25 cellular contexts compared by ENCODE assay signal in genomic region chr5:73131711-73132428, GRCh38. TPM values are rescaled to one million over a fixed set of nuclear protein-coding genes. Genes with fewer than 3 reads are reported as not detected.
DNase-seq lines count a peak whose midpoint lies in the region; ATAC-seq, FAIRE-seq and TF ChIP-seq lines count a peak whose summit lies in the region.
"Had no signal": no experiment of that assay in that cellular context is flagged by ENCODE, and none has a peak within 500 bp of the region (broad histone marks: within the 10 kb centered on the region; RNA-seq: fewer than 3 reads in every experiment).

No MANE protein-coding gene starts in this region.

- H3K4me1 ChIP-seq in colonic mucosa (no peaks in the 10 kb centered on the region), mucosa of descending colon (ENCODE audit: low read depth) (peaks cover 29% of the 10 kb centered on the region), HepG2 (ENCODE audit: insufficient read depth, low read length) (no peaks in the 10 kb centered on the region)
- H3K4me1 ChIP-seq: A549 had no signal

- WGBS in HepG2 (ENCODE audit: low lambda C conversion rate) = 3% methylated on average over 3 of the region's 3 CpGs

- TF ChIP-seq CTCF in colonic mucosa (IDR thresholded peaks at IDR 0.05) (no peak), mucosa of descending colon (IDR thresholded peaks at IDR 0.05) (no peak), progenitor cell of endocrine pancreas (IDR thresholded peaks at IDR 0.05; ENCODE audit: unreplicated experiment) (no peak), HepG2 (CRISPR knock-in tag; IDR thresholded peaks at IDR 0.05) (no peak)

- CTCF ChIA-PET in HepG2 (lab: Yijun Ruan, JAX; ENCODE audit: low intra/inter-chr PET ratio, low total read pairs) = no interaction called here

- intact Hi-C loops in colonic mucosa (cut with DNase I) = no loop called here
- intact Hi-C loops in mucosa of descending colon (cut with DNase I, micrococcal nuclease) = no loop called here
- intact Hi-C loops in HepG2 (cut with micrococcal nuclease; ENCODE audit: unreplicated experiment) = no loop called here

- H2AFZ ChIP-seq in HepG2 (ENCODE audit: low read length) = no peak overlapping the region

- no peaks in the 10 kb centered on the region for H3K79me2 ChIP-seq in HepG2 (ENCODE audit: insufficient read depth, low read length)

- H3K27me3 ChIP-seq in colonic mucosa = no peaks in the 10 kb centered on the region
- peaks cover 0 to 30% of the 10 kb centered on the region in 2 experiments; a peak in 4 of 5 replicates for H3K27me3 ChIP-seq in HepG2 (ENCODE audit: control insufficient read depth in 1 of 2, insufficient read depth in 2 of 2, low read length in 2 of 2)

- H3K9me3 Mint-ChIP-seq in progenitor cell of endocrine pancreas (ENCODE audit: low read depth) = no peaks in the 10 kb centered on the region
- H3K9me3 Mint-ChIP-seq: CD4-positive, alpha-beta memory T cell had no signal

- ATAC-seq in mucosa of descending colon (peak; percentile 62), HepG2 (no peak; the same call in 2 of the 3 replicates), GM21447 (IDR thresholded peaks at IDR 0.05; ENCODE audit: unreplicated experiment) (no peak)
- ATAC-seq: A549, K562, PC-3 had no signal

- no peak overlapping the region for H3K4me2 ChIP-seq in HepG2 (ENCODE audit: low read depth, low read length)
- H3K4me2 ChIP-seq: A549 had no signal

- H3K36me3 ChIP-seq in colonic mucosa (no peaks in the 10 kb centered on the region), mucosa of descending colon (ENCODE audit: low read depth) (no peaks in the 10 kb centered on the region), HepG2 (replicated peaks in 1 of 2; ENCODE audit: control insufficient read depth in 1 of 2, insufficient read depth in 2 of 2, low read length in 2 of 2) (no peaks in the 10 kb centered on the region)

- FAIRE-seq in GM19239 (lab: Jason Lieb, UNC) = peak; percentile 31
- no peak for FAIRE-seq in HepG2 (lab: Jason Lieb, UNC)
- FAIRE-seq: A549, GM12891, H54, K562 had no signal

- no peaks in the 10 kb centered on the region for H4K20me1 ChIP-seq in HepG2 (ENCODE audit: insufficient read depth, low read length)

- no peak overlapping the region for H3K4me3 Mint-ChIP-seq in progenitor cell of endocrine pancreas (ENCODE audit: low read depth)
- H3K4me3 Mint-ChIP-seq: CD4-positive, alpha-beta memory T cell had no signal

- H3K27ac ChIP-seq in colonic mucosa (no peak overlapping the region), HepG2 (ENCODE audit: extremely low read length, insufficient read depth, low read length) (no peak overlapping the region)
- H3K27ac ChIP-seq: A549 had no signal

- H3K4me3 ChIP-seq in colonic mucosa (no peak overlapping the region), mucosa of descending colon (no peak overlapping the region), HepG2 (replicated peaks in 1 of 3; ENCODE audit: insufficient read depth in 1 of 3, low read depth in 2 of 3, low read length in 3 of 3) (no peak overlapping the region)
- H3K4me3 ChIP-seq: A549, K562 had no signal

- TF ChIP-seq EP300 in HepG2 (IDR thresholded peaks at IDR 0.05; ENCODE audit: low read depth in 2 of 2, low read length in 2 of 2) (no peak), HepG2 (CRISPR knock-in tag; IDR thresholded peaks at IDR 0.05; ENCODE audit: borderline replicate concordance) (no peak)

- DNase-seq in GM19239 (ENCODE audit: insufficient read length, low spot score) (no peak), colonic mucosa (peak; percentile 23), mucosa of descending colon (no peak), progenitor cell of endocrine pancreas (ENCODE audit: low spot score, unreplicated experiment) (no peak), HepG2 (ENCODE audit: low spot score) (no peak)
- DNase-seq in activated effector memory CD4-positive, alpha-beta T cell treated with anti-CD3 and anti-CD28 coated beads, Interleukin-2, amount 50 U/mL, for 16 hours = no peak
- DNase-seq: C1 segment of cervical spinal cord; CD4-positive, alpha-beta memory T cell; COR-L47; DMS79; GF-D8; NCI-H2029; NCI-H446 treated with DMSO at 0.1 percent for 48 hours; NCI-H526; NCI-H82; NK-92 treated with Interleukin-12 subunit alpha and Interleukin-12 subunit beta, amount 100 ng/mL, for 24 hours; PC-3 had no signal

- TF ChIP-seq POLR2A in HepG2 (IDR thresholded peaks at IDR 0.05; ENCODE audit: insufficient read depth in 1 of 2, low read depth in 2 of 2, low read length in 2 of 2) = no peak

- H3K36me3 Mint-ChIP-seq in progenitor cell of endocrine pancreas (ENCODE audit: insufficient read depth) = no peaks in the 10 kb centered on the region
- H3K36me3 Mint-ChIP-seq: CD4-positive, alpha-beta memory T cell had no signal

- peak overlapping the region; percentile 75 for H3K27ac Mint-ChIP-seq in progenitor cell of endocrine pancreas
- H3K27ac Mint-ChIP-seq: CD4-positive, alpha-beta memory T cell had no signal

- in situ Hi-C loops in HepG2 (cut with HindIII; ENCODE audit: extremely low pct_ligation_motif_present, low pct_unique_long_range_greater_than_20kb) = no loop called here

- no peak overlapping the region for H3K9ac ChIP-seq in colonic mucosa (ENCODE audit: low read depth in 2 of 2, low read length in 2 of 2)
- no peak overlapping the region for H3K9ac ChIP-seq in HepG2 (ENCODE audit: insufficient read depth, low read depth, low read length)

- H3K9me3 ChIP-seq in colonic mucosa = no peaks in the 10 kb centered on the region
- H3K9me3 ChIP-seq in mucosa of descending colon = no peaks in the 10 kb centered on the region
- H3K9me3 ChIP-seq in HepG2 (ENCODE audit: low read length) = no peaks in the 10 kb centered on the region
- H3K9me3 ChIP-seq: A549 had no signal

- BruUV-seq in HepG2 (replicated peaks; lab: Mats Ljungman, UMichigan) = no TSS peak

- peaks cover 22% of the 10 kb centered on the region for H3K4me1 Mint-ChIP-seq in progenitor cell of endocrine pancreas (ENCODE audit: low read depth)

- H3K27me3 Mint-ChIP-seq in progenitor cell of endocrine pancreas = peaks cover 3% of the 10 kb centered on the region

- TF ChIP-seq RAD21 in HepG2 (CRISPR knock-in tag; IDR thresholded peaks at IDR 0.05) = no peak

- POLR2A ChIA-PET in HepG2 (lab: Yijun Ruan, JAX) = no interaction called here

TF ChIP-seq in HepG2, 621 proteins besides CTCF, POLR2A, EP300 and RAD21 (continues in another document):
- TF ChIP-seq MIER3 (CRISPR knock-in tag; IDR thresholded peaks at IDR 0.05; ENCODE audit: borderline replicate concordance) = no peak

RNA-seq across cellular contexts. Expression of gene TMEM171, which starts 11.5 kb away (rescaled TPM):
- total RNA-seq in colonic mucosa = 100 to 1,000 TPM in 1 of 2 donors, 10 to 100 TPM in 1; 69.3 to 121 TPM
- total RNA-seq in mucosa of descending colon = 100 to 1,000 TPM in 1 of 3 donors, 10 to 100 TPM in 2; 34.5 to 101 (median 70.9) TPM
- total RNA-seq in progenitor cell of endocrine pancreas = 7.1 and 7.7 TPM in 2 replicates
- total RNA-seq in HepG2 (2016; rRNA removed; fragmentation: Illumina TruSeq; extraction: Trizol) = not detected in 2 replicates
- total RNA-seq in HepG2 (2016; cell fraction: cytosol; rRNA removed; fragmentation: Illumina TruSeq; extraction: Trizol; ENCODE audit: low read depth) = not detected in 2 replicates
- not detected in 2 replicates for total RNA-seq in HepG2 (2016; cell fraction: insoluble cytoplasmic fraction; rRNA removed; fragmentation: Illumina TruSeq; extraction: Trizol)
- not detected in 2 replicates for total RNA-seq in HepG2 (2016; cell fraction: membrane; rRNA removed; fragmentation: Illumina TruSeq; extraction: Trizol)
- not detected in 2 replicates for total RNA-seq in HepG2 (2016; cell fraction: nucleus; rRNA removed; fragmentation: Illumina TruSeq; extraction: Trizol)
- polyA plus RNA-seq in HepG2 (2011; rRNA removed) = 0.12 TPM in 1 of 2 replicates, not detected in the other
- polyA plus RNA-seq in HepG2 (2011; cell fraction: cytosol; rRNA removed) = not detected in 2 replicates
- not detected in 2 replicates for polyA plus RNA-seq in HepG2 (2011; cell fraction: nucleus; rRNA removed)
- not detected in 2 replicates for polyA plus RNA-seq in HepG2 (2012)
- not detected in 2 replicates for polyA plus RNA-seq in HepG2 (2016; cell fraction: cytosol; fragmentation: Illumina TruSeq; extraction: Trizol; ENCODE audit: low read depth)
- polyA plus RNA-seq in HepG2 (2016; cell fraction: insoluble cytoplasmic fraction; fragmentation: Illumina TruSeq; extraction: Trizol; ENCODE audit: low read depth) = not detected in 2 replicates
- polyA plus RNA-seq in HepG2 (2016; cell fraction: membrane; fragmentation: Illumina TruSeq; extraction: Trizol; ENCODE audit: low read depth) = not detected in 2 replicates
- not detected in 2 replicates for polyA plus RNA-seq in HepG2 (2016; cell fraction: nucleus; fragmentation: Illumina TruSeq; extraction: Trizol; ENCODE audit: insufficient read depth, low read depth)
- polyA minus RNA-seq in HepG2 (2011; rRNA and poly(A)+ RNA removed; ENCODE audit: low replicate concordance) = 0.19 TPM in 1 of 2 replicates, not detected in the other
- not detected in 2 replicates for polyA minus RNA-seq in HepG2 (2011; cell fraction: cytosol; rRNA and poly(A)+ RNA removed)
- polyA minus RNA-seq in HepG2 (2011; cell fraction: nucleus; rRNA and poly(A)+ RNA removed) = not detected in 2 replicates
- total RNA-seq: HT1080, K562 had no signal

RNA-seq across cellular contexts. Expression of gene TMEM174, which starts 41.1 kb away (rescaled TPM):
- total RNA-seq in colonic mucosa (not detected), mucosa of descending colon (not detected), progenitor cell of endocrine pancreas (not detected in 2 replicates), HepG2 (2016; rRNA removed; fragmentation: Illumina TruSeq; extraction: Trizol) (not detected in 2 replicates)
- total RNA-seq in HepG2 (2016; cell fraction: cytosol; rRNA removed; fragmentation: Illumina TruSeq; extraction: Trizol; ENCODE audit: low read depth) = not detected in 2 replicates
- not detected in 2 replicates for total RNA-seq in HepG2 (2016; cell fraction: insoluble cytoplasmic fraction; rRNA removed; fragmentation: Illumina TruSeq; extraction: Trizol)
- not detected in 2 replicates for total RNA-seq in HepG2 (2016; cell fraction: membrane; rRNA removed; fragmentation: Illumina TruSeq; extraction: Trizol)
- not detected in 2 replicates for total RNA-seq in HepG2 (2016; cell fraction: nucleus; rRNA removed; fragmentation: Illumina TruSeq; extraction: Trizol)
- polyA plus RNA-seq in HepG2 (2011; rRNA removed) = not detected in 2 replicates
- polyA plus RNA-seq in HepG2 (2011; cell fraction: cytosol; rRNA removed) = not detected in 2 replicates
- not detected in 2 replicates for polyA plus RNA-seq in HepG2 (2011; cell fraction: nucleus; rRNA removed)
- polyA plus RNA-seq in HepG2 (2012) = not detected in 2 replicates
- polyA plus RNA-seq in HepG2 (2016; cell fraction: cytosol; fragmentation: Illumina TruSeq; extraction: Trizol; ENCODE audit: low read depth) = not detected in 2 replicates
- not detected in 2 replicates for polyA plus RNA-seq in HepG2 (2016; cell fraction: insoluble cytoplasmic fraction; fragmentation: Illumina TruSeq; extraction: Trizol; ENCODE audit: low read depth)
- polyA plus RNA-seq in HepG2 (2016; cell fraction: membrane; fragmentation: Illumina TruSeq; extraction: Trizol; ENCODE audit: low read depth) = not detected in 2 replicates
- not detected in 2 replicates for polyA plus RNA-seq in HepG2 (2016; cell fraction: nucleus; fragmentation: Illumina TruSeq; extraction: Trizol; ENCODE audit: insufficient read depth, low read depth)
- not detected in 2 replicates for polyA minus RNA-seq in HepG2 (2011; rRNA and poly(A)+ RNA removed; ENCODE audit: low replicate concordance)
- not detected in 2 replicates for polyA minus RNA-seq in HepG2 (2011; cell fraction: cytosol; rRNA and poly(A)+ RNA removed)
- polyA minus RNA-seq in HepG2 (2011; cell fraction: nucleus; rRNA and poly(A)+ RNA removed) = not detected in 2 replicates
- total RNA-seq: CD4-positive, alpha-beta memory T cell; HT1080; K562; LHCN-M2; MCF 10A; PC-3 had no signal
- polyA plus RNA-seq: A549; CD4-positive, alpha-beta memory T cell; K562 had no signal
